In the genomic region with DNA sequence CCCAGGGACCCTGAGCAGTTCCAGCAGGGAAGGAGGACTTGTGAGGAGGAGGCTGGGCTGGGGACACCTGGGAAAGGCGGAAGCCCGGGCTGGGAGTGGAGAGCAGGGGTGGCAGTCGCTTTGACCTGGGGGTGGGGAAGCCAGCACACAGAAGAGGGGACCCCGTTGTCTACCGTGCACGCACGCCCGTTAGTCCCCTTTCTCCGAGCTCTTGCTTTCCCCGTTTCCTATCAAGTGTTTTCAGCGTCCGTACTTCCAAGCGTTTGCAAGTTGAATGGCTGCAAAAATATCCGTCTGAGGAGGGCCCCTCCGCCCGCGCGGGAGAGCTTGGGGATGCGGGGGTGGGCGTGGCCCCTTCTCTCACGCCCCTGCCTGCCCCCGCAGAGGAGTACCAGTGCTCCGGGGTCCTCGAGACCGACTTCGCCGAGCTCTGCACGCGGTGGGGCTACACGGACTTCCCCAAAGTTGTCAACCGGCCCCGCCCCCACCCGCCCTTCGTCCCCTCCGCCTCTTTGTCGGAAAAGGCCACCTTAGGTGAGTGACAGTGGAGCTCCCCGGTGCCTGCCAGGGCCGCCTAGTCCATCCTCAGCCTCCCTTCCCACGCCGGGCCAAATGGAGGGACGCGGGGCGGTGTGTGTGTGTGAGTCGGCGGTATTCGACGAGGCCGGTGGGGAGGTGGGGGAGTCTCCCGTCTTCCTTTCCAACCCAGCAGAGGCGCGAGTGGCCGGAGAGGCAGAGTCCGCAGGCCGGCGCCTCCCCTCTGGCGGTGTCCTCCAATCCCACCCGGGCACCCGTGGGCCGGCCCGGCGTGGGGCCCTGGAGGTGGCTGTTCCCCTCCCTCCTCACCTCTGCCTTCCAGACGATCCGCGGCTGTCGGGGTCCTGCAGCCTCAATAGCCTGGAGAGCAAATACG, we compare ENCODE assay signal across 1 cellular context.
A peak's percentile ranks its signal among the peaks of the same experiment; 100 is the strongest.
TF ChIP-seq lines count a peak whose summit lies in the region.

No MANE protein-coding gene starts in this region.

TF ChIP-seq in GM12878, 131 proteins besides CTCF, POLR2A, EP300 and RAD21:
- TF ChIP-seq HDAC2 (IDR thresholded peaks at IDR 0.05) (no peak), NBN (IDR thresholded peaks at IDR 0.05) (no peak), KAT2A (conservative IDR thresholded peaks at IDR 0.05; ENCODE audit: control insufficient read depth, low read depth, low read length) (no peak), SUZ12 (IDR thresholded peaks at IDR 0.05; ENCODE audit: unreplicated experiment) (peak; percentile 77)
- TF ChIP-seq, protein P1, sequence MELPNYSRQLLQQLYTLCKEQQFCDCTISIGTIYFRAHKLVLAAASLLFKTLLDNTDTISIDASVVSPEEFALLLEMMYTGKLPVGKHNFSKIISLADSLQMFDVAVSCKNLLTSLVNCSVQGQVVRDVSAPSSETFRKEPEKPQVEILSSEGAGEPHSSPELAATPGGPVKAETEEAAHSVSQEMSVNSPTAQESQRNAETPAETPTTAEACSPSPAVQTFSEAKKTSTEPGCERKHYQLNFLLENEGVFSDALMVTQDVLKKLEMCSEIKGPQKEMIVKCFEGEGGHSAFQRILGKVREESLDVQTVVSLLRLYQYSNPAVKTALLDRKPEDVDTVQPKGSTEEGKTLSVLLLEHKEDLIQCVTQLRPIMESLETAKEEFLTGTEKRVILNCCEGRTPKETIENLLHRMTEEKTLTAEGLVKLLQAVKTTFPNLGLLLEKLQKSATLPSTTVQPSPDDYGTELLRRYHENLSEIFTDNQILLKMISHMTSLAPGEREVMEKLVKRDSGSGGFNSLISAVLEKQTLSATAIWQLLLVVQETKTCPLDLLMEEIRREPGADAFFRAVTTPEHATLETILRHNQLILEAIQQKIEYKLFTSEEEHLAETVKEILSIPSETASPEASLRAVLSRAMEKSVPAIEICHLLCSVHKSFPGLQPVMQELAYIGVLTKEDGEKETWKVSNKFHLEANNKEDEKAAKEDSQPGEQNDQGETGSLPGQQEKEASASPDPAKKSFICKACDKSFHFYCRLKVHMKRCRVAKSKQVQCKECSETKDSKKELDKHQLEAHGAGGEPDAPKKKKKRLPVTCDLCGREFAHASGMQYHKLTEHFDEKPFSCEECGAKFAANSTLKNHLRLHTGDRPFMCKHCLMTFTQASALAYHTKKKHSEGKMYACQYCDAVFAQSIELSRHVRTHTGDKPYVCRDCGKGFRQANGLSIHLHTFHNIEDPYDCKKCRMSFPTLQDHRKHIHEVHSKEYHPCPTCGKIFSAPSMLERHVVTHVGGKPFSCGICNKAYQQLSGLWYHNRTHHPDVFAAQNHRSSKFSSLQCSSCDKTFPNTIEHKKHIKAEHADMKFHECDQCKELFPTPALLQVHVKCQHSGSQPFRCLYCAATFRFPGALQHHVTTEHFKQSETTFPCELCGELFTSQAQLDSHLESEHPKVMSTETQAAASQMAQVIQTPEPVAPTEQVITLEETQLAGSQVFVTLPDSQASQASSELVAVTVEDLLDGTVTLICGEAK (IDR thresholded peaks at IDR 0.05; ENCODE audit: borderline replicate concordance) = no peak
